In genomic region chr4:2468464-2469191, GRCh38 we compare ENCODE assay signal across 1 cellular context.
A peak's percentile ranks its signal among the peaks of the same experiment; 100 is the strongest.
TF ChIP-seq lines count a peak whose summit lies in the region.

A gene with protein sequence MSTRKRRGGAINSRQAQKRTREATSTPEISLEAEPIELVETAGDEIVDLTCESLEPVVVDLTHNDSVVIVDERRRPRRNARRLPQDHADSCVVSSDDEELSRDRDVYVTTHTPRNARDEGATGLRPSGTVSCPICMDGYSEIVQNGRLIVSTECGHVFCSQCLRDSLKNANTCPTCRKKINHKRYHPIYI (plus strand): TSS chr4:2469106. CDS start chr4:2490494, 21,388 bp downstream.

TF ChIP-seq in GM12878, 131 proteins besides CTCF, POLR2A, EP300 and RAD21 (continued from another document):
- TF ChIP-seq BCL3 (IDR thresholded peaks at IDR 0.05; ENCODE audit: borderline replicate concordance, insufficient read depth, low read depth, low read length, poor library complexity, severe bottlenecking) (no peak), LARP7 (IDR thresholded peaks at IDR 0.05) (peak; percentile 56), PML (IDR thresholded peaks at IDR 0.05; ENCODE audit: low read length) (no peak), ZNF207 (IDR thresholded peaks at IDR 0.05; ENCODE audit: borderline replicate concordance) (0 out of 2 replicates have a peak, but pooled peaks have one; percentile 50)
